In genomic region chr1:63984257-63984626, GRCh38 we compare ENCODE assay signal across 15 cellular contexts.
DNase-seq lines count a peak whose midpoint lies in the region; ATAC-seq, FAIRE-seq and TF ChIP-seq lines count a peak whose summit lies in the region.
"Had no signal": no experiment of that assay in that cellular context is flagged by ENCODE, and none has a peak within 500 bp of the region (broad histone marks: within the 10 kb centered on the region; RNA-seq: fewer than 3 reads in every experiment).

No MANE protein-coding gene starts in this region.

- H3K79me2 ChIP-seq in keratinocyte (ENCODE audit: control insufficient read depth, insufficient read depth, low read length): no peaks in the 10 kb centered on the region

- peak overlapping the region; percentile 58 for H3K9ac ChIP-seq in keratinocyte (ENCODE audit: control insufficient read depth, extremely low read depth, insufficient read depth, low read length)

- H3K4me1 ChIP-seq in keratinocyte (ENCODE audit: control insufficient read depth, extremely low read depth, insufficient read depth, low read length): peaks cover 46% of the 10 kb centered on the region
- H3K4me1 ChIP-seq: psoas muscle had no signal

- H3K9me3 ChIP-seq in keratinocyte (ENCODE audit: control insufficient read depth, low read depth, low read length): no peaks in the 10 kb centered on the region
- H3K9me3 ChIP-seq: psoas muscle had no signal

- peak overlapping the region; percentile 85 for H3K4me2 ChIP-seq in keratinocyte (ENCODE audit: control insufficient read depth, extremely low read depth, insufficient read depth, low read depth, low read length)

- FAIRE-seq in keratinocyte (lab: Jason Lieb, UNC): no peak
- FAIRE-seq in urothelium cell line (lab: Jason Lieb, UNC): no peak
- no peak for FAIRE-seq in GM19239 (lab: Jason Lieb, UNC)

- peak overlapping the region; percentile 83 for H3K27ac ChIP-seq in keratinocyte (ENCODE audit: control insufficient read depth, insufficient read depth, low read length)
- H3K27ac ChIP-seq: 22Rv1, psoas muscle had no signal

- H3K4me3 ChIP-seq in astrocyte of the spinal cord (ENCODE audit: low read depth, low read length) (no peak overlapping the region), keratinocyte (ENCODE audit: control insufficient read depth in 2 of 3, extremely low read depth in 1 of 3, insufficient read depth in 2 of 3, low read depth in 1 of 3, low read length in 3 of 3) (peak overlapping the region in 2 of 3 experiments; percentile 36 to 49)
- H3K4me3 ChIP-seq: psoas muscle had no signal

- ATAC-seq in HG03571 (IDR thresholded peaks at IDR 0.05; ENCODE audit: unreplicated experiment): no peak
- ATAC-seq in GM21447 (IDR thresholded peaks at IDR 0.05; ENCODE audit: unreplicated experiment): no peak
- ATAC-seq: psoas muscle, T-cell had no signal

- dilution Hi-C loops in keratinocyte (cut with MboI; ENCODE audit: extremely low pct_ligation_motif_present, low sequenced_read_pairs): no loop called here

- no peaks in the 10 kb centered on the region for H3K27me3 ChIP-seq in keratinocyte (ENCODE audit: control insufficient read depth, extremely low read depth, insufficient read depth, low read length)

- no peaks in the 10 kb centered on the region for H3K36me3 ChIP-seq in keratinocyte (ENCODE audit: control insufficient read depth in 2 of 2, extremely low read depth in 1 of 2, insufficient read depth in 2 of 2, low read length in 2 of 2)

- TF ChIP-seq CTCF in astrocyte of the spinal cord (IDR thresholded peaks at IDR 0.05; ENCODE audit: low read depth, low read length) (no peak), keratinocyte (optimal IDR thresholded peaks at IDR 0.05 in 1 of 3, IDR thresholded peaks at IDR 0.05 in 1 of 3, conservative IDR thresholded peaks at IDR 0.05 in 1 of 3; ENCODE audit: extremely low read depth in 1 of 3, insufficient read depth in 2 of 3, low read length in 3 of 3) (no peak)

- peak overlapping the region; percentile 81 for H2AFZ ChIP-seq in keratinocyte (ENCODE audit: control insufficient read depth, low read length)

- H3K9me1 ChIP-seq in keratinocyte (ENCODE audit: control insufficient read depth, extremely low read depth, insufficient read depth, low read length): no peaks in the 10 kb centered on the region

- in situ Hi-C loops in astrocyte of the spinal cord (cut with HindIII; ENCODE audit: low sequenced_read_pairs): no loop called here

- DNase-seq in NCI-H2107 treated with DMSO at 0.1 percent for 48 hours (lab: John Stamatoyannopoulos, UW; ENCODE audit: unreplicated experiment) (peak; percentile 14), NCI-H2107 (lab: John Stamatoyannopoulos, UW) (no peak), astrocyte of the spinal cord (ENCODE audit: low read depth, low spot score) (peak; percentile 79), keratinocyte (ENCODE audit: low read depth, low spot score) (no peak), urothelium cell line (ENCODE audit: low spot score) (peak; percentile 52), GM19239 (ENCODE audit: insufficient read length, low spot score) (no peak)
- DNase-seq: activated naive CD4-positive, alpha-beta T cell; head of caudate nucleus; left cardiac atrium; NCI-H1105 treated with DMSO at 0.1 percent for 48 hours; psoas muscle; T-cell had no signal

- H4K20me1 ChIP-seq in keratinocyte (ENCODE audit: control insufficient read depth, extremely low read depth, insufficient read depth, low read length): no peaks in the 10 kb centered on the region

Comparison
In these comparisons a context has a peak if more than half of its experiments do, and no peak if none do; other contexts are left out.
1. DNase-seq: peak in NCI-H2107 treated with DMSO at 0.1 percent for 48 hours (single experiment), astrocyte of the spinal cord (single experiment) and urothelium cell line (single experiment); none in NCI-H2107 (single experiment), keratinocyte (single experiment) and GM19239 (single experiment).